13 cellular contexts compared by ENCODE assay signal in the genomic region with DNA sequence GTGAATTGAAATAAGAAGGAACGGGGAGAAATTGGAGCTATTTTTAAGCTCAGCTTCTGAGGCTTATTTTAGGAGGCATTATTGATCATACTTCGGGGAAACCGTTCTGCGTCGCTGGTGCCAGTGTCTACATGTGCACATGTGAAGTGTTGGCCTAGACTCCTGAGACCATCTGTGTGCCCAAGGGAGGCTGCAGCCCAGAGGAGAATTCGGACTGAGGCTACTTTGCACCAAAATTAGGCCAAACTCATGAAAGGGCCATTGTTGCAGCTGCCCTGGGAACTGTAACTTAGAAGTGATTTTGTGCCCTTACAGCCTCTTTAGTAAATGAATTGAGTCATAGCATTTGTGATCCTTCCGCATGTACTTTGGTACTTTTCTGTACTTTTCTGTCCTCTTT.
"Had no signal": no experiment of that assay in that cellular context is flagged by ENCODE, and none has a peak within 500 bp of the region (broad histone marks: within the 10 kb centered on the region; RNA-seq: fewer than 3 reads in every experiment).

No MANE protein-coding gene starts in this region.

- H3K4me3 ChIP-seq: ascending aorta, cardiac muscle cell, lower lobe of right lung, smooth muscle cell had no signal

- ATAC-seq: activated CD8-positive, alpha-beta memory T cell treated with anti-CD3 and anti-CD28 coated beads, Interleukin-2, amount 10 ng/mL, durations not matched to agents 7 days and 5 days; lower lobe of right lung had no signal

- DNase-seq: activated CD8-positive, alpha-beta memory T cell treated with anti-CD3 and anti-CD28 coated beads, Interleukin-2, amount 10 ng/mL, durations not matched to agents 7 days and 5 days; activated gamma-delta T cell; activated naive CD8-positive, alpha-beta T cell treated with anti-CD3 and anti-CD28 coated beads, Interleukin-2, amount 10 ng/mL, durations not matched to agents 7 days and 5 days; activated T-cell treated with anti-CD3 and anti-CD28 coated beads, Interleukin-2, amount 50 U/mL, for 48 hours; erythroblast; left cardiac atrium; lower lobe of right lung; naive B cell; right cardiac atrium; stimulated activated naive CD4-positive, alpha-beta T cell had no signal

- H3K36me3 ChIP-seq: ascending aorta, cardiac muscle cell, lower lobe of right lung had no signal

- H3K4me2 ChIP-seq: smooth muscle cell had no signal

- H3K9me3 ChIP-seq: ascending aorta, lower lobe of right lung had no signal

- H3K27ac ChIP-seq: ascending aorta, cardiac muscle cell, lower lobe of right lung had no signal

- H3K27me3 ChIP-seq: ascending aorta, cardiac muscle cell had no signal

- H3K4me1 ChIP-seq: ascending aorta, lower lobe of right lung had no signal
